ENCODE assay signal across 10 cellular contexts in genomic region chr7:47580175-47580701, GRCh38. TPM values are rescaled to one million over a fixed set of nuclear protein-coding genes. Genes with fewer than 3 reads are reported as not detected.
DNase-seq lines count a peak whose midpoint lies in the region; ATAC-seq, FAIRE-seq and TF ChIP-seq lines count a peak whose summit lies in the region.
"Had no signal": no experiment of that assay in that cellular context is flagged by ENCODE, and none has a peak within 500 bp of the region (broad histone marks: within the 10 kb centered on the region; RNA-seq: fewer than 3 reads in every experiment).

No MANE protein-coding gene starts in this region.

- H3K27me3 ChIP-seq in HepG2 (ENCODE audit: control insufficient read depth in 1 of 2, insufficient read depth in 2 of 2, low read length in 2 of 2) = no peaks in the 10 kb centered on the region; a peak in 1 of 5 replicates
- no peaks in the 10 kb centered on the region for H3K27me3 ChIP-seq in tibial nerve

- intact Hi-C loops in HepG2 (cut with micrococcal nuclease; ENCODE audit: unreplicated experiment) = loop anchor here (5.0 kb wide), 3 partner anchors 42 to 237 kb away; no protein-coding TSS in a partner anchor

- H3K79me2 ChIP-seq in HepG2 (ENCODE audit: insufficient read depth, low read length) = peaks cover 45% of the 10 kb centered on the region

- peaks cover 12% of the 10 kb centered on the region; the same call in 1 of the 2 replicates for H4K20me1 ChIP-seq in HepG2 (ENCODE audit: insufficient read depth, low read length)

- peak in 2 of 3 experiments; percentile 16 to 52 for DNase-seq in NCI-H1417 (lab: John Stamatoyannopoulos, UW)
- DNase-seq in NCI-H1417 treated with DMSO at 0.1 percent for 48 hours (lab: John Stamatoyannopoulos, UW) = no peak
- DNase-seq in astrocyte of the hippocampus (ENCODE audit: low read depth, low spot score) = peak; percentile 32
- peak; percentile 91 for DNase-seq in HepG2 (ENCODE audit: low spot score)
- no peak for DNase-seq in tibial nerve (ENCODE audit: low spot score in 2 of 2)
- no peak for DNase-seq in D721Med (ENCODE audit: insufficient read length, low spot score)
- DNase-seq: heart right ventricle; stimulated activated CD4-positive, alpha-beta T cell treated with anti-CD3 and anti-CD28 coated beads, Interleukin-1b, Interleukin-23, amount 100 ng/mL, for 48 hours had no signal

- POLR2A ChIA-PET in HepG2 (lab: Yijun Ruan, JAX) = interaction anchor here (1.1 to 3.3 kb wide), 10 partner anchors 9 to 206 kb away, joined by 3 to 25 read pairs (median 8); no protein-coding TSS in a partner anchor

- in situ Hi-C loops in HepG2 (cut with HindIII; ENCODE audit: extremely low pct_ligation_motif_present, low pct_unique_long_range_greater_than_20kb) = no loop called here

- TF ChIP-seq POLR2A in HepG2 (IDR thresholded peaks at IDR 0.05; ENCODE audit: insufficient read depth in 1 of 2, low read depth in 2 of 2, low read length in 2 of 2) = no peak
- no peak for TF ChIP-seq POLR2A in tibial nerve (IDR thresholded peaks at IDR 0.05)

- H3K4me2 ChIP-seq in HepG2 (ENCODE audit: low read depth, low read length) = peak overlapping the region; percentile 87

- no peaks in the 10 kb centered on the region for H3K9me3 ChIP-seq in HepG2 (ENCODE audit: low read length)
- H3K9me3 ChIP-seq in tibial nerve = no peaks in the 10 kb centered on the region

- H3K36me3 ChIP-seq in HepG2 (replicated peaks in 1 of 2; ENCODE audit: control insufficient read depth in 1 of 2, insufficient read depth in 2 of 2, low read length in 2 of 2) (peaks cover 1 to 11% of the 10 kb centered on the region in 2 experiments; a peak in 4 of 5 replicates), tibial nerve (no peaks in the 10 kb centered on the region)
- H3K36me3 ChIP-seq: heart right ventricle had no signal

- H3K4me3 ChIP-seq in HepG2 (replicated peaks in 1 of 3; ENCODE audit: insufficient read depth in 1 of 3, low read depth in 2 of 3, low read length in 3 of 3) (peak overlapping the region; percentile 86 to 91 (median 89)), tibial nerve (peak overlapping the region; percentile 67 to 97 (median 74))

- peak overlapping the region; percentile 82 for H3K27ac ChIP-seq in HepG2 (ENCODE audit: extremely low read length, insufficient read depth, low read length)
- peak overlapping the region; percentile 84 to 94 (median 90) for H3K27ac ChIP-seq in tibial nerve

- H2AFZ ChIP-seq in HepG2 (ENCODE audit: low read length) = no peak overlapping the region

- FAIRE-seq in HepG2 (lab: Jason Lieb, UNC) = peak; percentile 84
- FAIRE-seq in D721Med (lab: Jason Lieb, UNC) = no peak

- peak; percentile 7 for ATAC-seq in HepG2
- ATAC-seq in GM21447 (IDR thresholded peaks at IDR 0.05; ENCODE audit: unreplicated experiment) = no peak
- ATAC-seq in HG03196 (IDR thresholded peaks at IDR 0.05; ENCODE audit: unreplicated experiment) = no peak

- TF ChIP-seq CTCF in HepG2 (CRISPR knock-in tag; IDR thresholded peaks at IDR 0.05) (0 out of 2 replicates have a peak, but pooled peaks have one; percentile 9), tibial nerve (IDR thresholded peaks at IDR 0.05) (no peak), D721Med (IDR thresholded peaks at IDR 0.05; ENCODE audit: insufficient read depth, missing control alignments) (no peak)

- CTCF ChIA-PET in HepG2 (lab: Yijun Ruan, JAX; ENCODE audit: low intra/inter-chr PET ratio, low total read pairs) = no interaction called here

- 18% methylated on average over 7 of the region's 7 CpGs for WGBS in HepG2 (ENCODE audit: low lambda C conversion rate)
- WGBS in tibial nerve, 2 donors = 32 to 40% methylated on average over 7 of the region's 7 CpGs

- TF ChIP-seq EP300 in HepG2 (IDR thresholded peaks at IDR 0.05; ENCODE audit: low read depth in 2 of 2, low read length in 2 of 2) = peak in 1 of 2 experiments; percentile 65; a peak in 1 of 4 replicates
- TF ChIP-seq EP300 in HepG2 (CRISPR knock-in tag; IDR thresholded peaks at IDR 0.05; ENCODE audit: borderline replicate concordance) = peak; percentile 67; the same call in 1 of the 2 replicates
- TF ChIP-seq EP300 in tibial nerve (IDR thresholded peaks at IDR 0.05) = peak in 1 of 2 donors; percentile 9

- no peak for TF ChIP-seq RAD21 in HepG2 (CRISPR knock-in tag; IDR thresholded peaks at IDR 0.05)

- H3K4me1 ChIP-seq in HepG2 (ENCODE audit: insufficient read depth, low read length) (peaks cover 75% of the 10 kb centered on the region), tibial nerve (peaks cover 0 to 89% (median 56%) of the 10 kb centered on the region in 4 donors)

- peak overlapping the region; percentile 92 for H3K9ac ChIP-seq in HepG2 (ENCODE audit: insufficient read depth, low read depth, low read length)

- BruUV-seq in HepG2 (replicated peaks; lab: Mats Ljungman, UMichigan) = no TSS peak

TF ChIP-seq in HepG2, 621 proteins besides CTCF, POLR2A, EP300 and RAD21 (continues in another document):
- no peak for TF ChIP-seq ZKSCAN8 (CRISPR knock-in tag; IDR thresholded peaks at IDR 0.05; ENCODE audit: borderline replicate concordance)
- TF ChIP-seq SIX4 (CRISPR knock-in tag; IDR thresholded peaks at IDR 0.05) = peak; percentile 61
- no peak for TF ChIP-seq NFAT5 (CRISPR knock-in tag; IDR thresholded peaks at IDR 0.05)
- TF ChIP-seq SMARCE1 (IDR thresholded peaks at IDR 0.05; ENCODE audit: borderline replicate concordance) = no peak
- peak; percentile 70 for TF ChIP-seq SOX13 (IDR thresholded peaks at IDR 0.05)
- TF ChIP-seq SOX13 (CRISPR knock-in tag; conservative IDR thresholded peaks at IDR 0.05 in 1 of 2, IDR thresholded peaks at IDR 0.05 in 1 of 2) = peak in 1 of 2 experiments; percentile 84; a peak in 2 of 4 replicates

RNA-seq across cellular contexts. Expression of gene TNS3, which starts 1.7 kb away (rescaled TPM):
- 51.3 and 55.7 TPM in 2 replicates for total RNA-seq in HepG2 (2016; rRNA removed; fragmentation: Illumina TruSeq; extraction: Trizol)
- total RNA-seq in HepG2 (2016; cell fraction: cytosol; rRNA removed; fragmentation: Illumina TruSeq; extraction: Trizol; ENCODE audit: low read depth) = 14.9 and 19.1 TPM in 2 replicates
- total RNA-seq in HepG2 (2016; cell fraction: insoluble cytoplasmic fraction; rRNA removed; fragmentation: Illumina TruSeq; extraction: Trizol) = 45.5 and 52.6 TPM in 2 replicates
- total RNA-seq in HepG2 (2016; cell fraction: membrane; rRNA removed; fragmentation: Illumina TruSeq; extraction: Trizol) = 16.6 and 16.8 TPM in 2 replicates
- total RNA-seq in HepG2 (2016; cell fraction: nucleus; rRNA removed; fragmentation: Illumina TruSeq; extraction: Trizol) = 72.4 and 83.0 TPM in 2 replicates
- polyA plus RNA-seq in HepG2 (2011; rRNA removed) = 52.9 and 55.1 TPM in 2 replicates
- 28.4 and 33.2 TPM in 2 replicates for polyA plus RNA-seq in HepG2 (2011; cell fraction: cytosol; rRNA removed)
- polyA plus RNA-seq in HepG2 (2011; cell fraction: nucleus; rRNA removed) = 76.4 and 98.4 TPM in 2 replicates
- 48.6 and 60.6 TPM in 2 replicates for polyA plus RNA-seq in HepG2 (2012)
- polyA plus RNA-seq in HepG2 (2016; cell fraction: cytosol; fragmentation: Illumina TruSeq; extraction: Trizol; ENCODE audit: low read depth) = 1.6 and 1.9 TPM in 2 replicates
- polyA plus RNA-seq in HepG2 (2016; cell fraction: insoluble cytoplasmic fraction; fragmentation: Illumina TruSeq; extraction: Trizol; ENCODE audit: low read depth) = 32.3 and 39.6 TPM in 2 replicates
- polyA plus RNA-seq in HepG2 (2016; cell fraction: membrane; fragmentation: Illumina TruSeq; extraction: Trizol; ENCODE audit: low read depth) = 3.7 and 4.3 TPM in 2 replicates
- 56.5 and 64.9 TPM in 2 replicates for polyA plus RNA-seq in HepG2 (2016; cell fraction: nucleus; fragmentation: Illumina TruSeq; extraction: Trizol; ENCODE audit: insufficient read depth, low read depth)
- 29.7 and 302 TPM in 2 replicates for polyA minus RNA-seq in HepG2 (2011; rRNA and poly(A)+ RNA removed; ENCODE audit: low replicate concordance)
- 53.8 and 56.5 TPM in 2 replicates for polyA minus RNA-seq in HepG2 (2011; cell fraction: cytosol; rRNA and poly(A)+ RNA removed)
- 139 and 170 TPM in 2 replicates for polyA minus RNA-seq in HepG2 (2011; cell fraction: nucleus; rRNA and poly(A)+ RNA removed)
- 100 to 1,000 TPM; 118 to 142 (median 133) TPM for total RNA-seq in tibial nerve

Comparison
In these comparisons a context has a peak if more than half of its experiments do, and no peak if none do; other contexts are left out.
1. DNase-seq: peak in NCI-H1417 (2 of 3), astrocyte of the hippocampus (single experiment) and HepG2 (single experiment); none in NCI-H1417 treated with DMSO at 0.1 percent for 48 hours (single experiment), tibial nerve (0 of 2) and D721Med (single experiment).